ENCODE assay signal across 1 cellular context in genomic region chr12:47885012-47885501, GRCh38.
TF ChIP-seq lines count a peak whose summit lies in the region.

No MANE protein-coding gene starts in this region.

TF ChIP-seq in GM12878, 131 proteins besides CTCF, POLR2A, EP300 and RAD21 (continued from another document and continues in another):
- peak; percentile 61 for TF ChIP-seq JUNB (IDR thresholded peaks at IDR 0.05)
- TF ChIP-seq RCOR1 (conservative IDR thresholded peaks at IDR 0.05; ENCODE audit: low read depth, low read length): 0 out of 2 replicates have a peak, but pooled peaks have one; percentile 19
- TF ChIP-seq, protein P1, sequence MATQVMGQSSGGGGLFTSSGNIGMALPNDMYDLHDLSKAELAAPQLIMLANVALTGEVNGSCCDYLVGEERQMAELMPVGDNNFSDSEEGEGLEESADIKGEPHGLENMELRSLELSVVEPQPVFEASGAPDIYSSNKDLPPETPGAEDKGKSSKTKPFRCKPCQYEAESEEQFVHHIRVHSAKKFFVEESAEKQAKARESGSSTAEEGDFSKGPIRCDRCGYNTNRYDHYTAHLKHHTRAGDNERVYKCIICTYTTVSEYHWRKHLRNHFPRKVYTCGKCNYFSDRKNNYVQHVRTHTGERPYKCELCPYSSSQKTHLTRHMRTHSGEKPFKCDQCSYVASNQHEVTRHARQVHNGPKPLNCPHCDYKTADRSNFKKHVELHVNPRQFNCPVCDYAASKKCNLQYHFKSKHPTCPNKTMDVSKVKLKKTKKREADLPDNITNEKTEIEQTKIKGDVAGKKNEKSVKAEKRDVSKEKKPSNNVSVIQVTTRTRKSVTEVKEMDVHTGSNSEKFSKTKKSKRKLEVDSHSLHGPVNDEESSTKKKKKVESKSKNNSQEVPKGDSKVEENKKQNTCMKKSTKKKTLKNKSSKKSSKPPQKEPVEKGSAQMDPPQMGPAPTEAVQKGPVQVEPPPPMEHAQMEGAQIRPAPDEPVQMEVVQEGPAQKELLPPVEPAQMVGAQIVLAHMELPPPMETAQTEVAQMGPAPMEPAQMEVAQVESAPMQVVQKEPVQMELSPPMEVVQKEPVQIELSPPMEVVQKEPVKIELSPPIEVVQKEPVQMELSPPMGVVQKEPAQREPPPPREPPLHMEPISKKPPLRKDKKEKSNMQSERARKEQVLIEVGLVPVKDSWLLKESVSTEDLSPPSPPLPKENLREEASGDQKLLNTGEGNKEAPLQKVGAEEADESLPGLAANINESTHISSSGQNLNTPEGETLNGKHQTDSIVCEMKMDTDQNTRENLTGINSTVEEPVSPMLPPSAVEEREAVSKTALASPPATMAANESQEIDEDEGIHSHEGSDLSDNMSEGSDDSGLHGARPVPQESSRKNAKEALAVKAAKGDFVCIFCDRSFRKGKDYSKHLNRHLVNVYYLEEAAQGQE (IDR thresholded peaks at IDR 0.05; ENCODE audit: low read depth, low read length): 0 out of 2 replicates have a peak, but pooled peaks have one; percentile 27
- TF ChIP-seq EZH2 (IDR thresholded peaks at IDR 0.05; ENCODE audit: borderline replicate concordance, control insufficient read depth, low read depth, low read length): no peak
- no peak for TF ChIP-seq CEBPZ (IDR thresholded peaks at IDR 0.05; ENCODE audit: low read depth, low read length)
- 0 out of 3 replicates have a peak, but pooled peaks have one; percentile 42 for TF ChIP-seq POU2F2 (IDR thresholded peaks at IDR 0.05; ENCODE audit: borderline replicate concordance, low read depth, low read length)
- TF ChIP-seq SMAD5 (IDR thresholded peaks at IDR 0.05; ENCODE audit: low read depth): no peak
- TF ChIP-seq MTA3 (IDR thresholded peaks at IDR 0.05; ENCODE audit: borderline replicate concordance, low read length): peak; percentile 82; the same call in 1 of the 2 replicates
- no peak for TF ChIP-seq NR2C2 (IDR thresholded peaks at IDR 0.05; ENCODE audit: borderline replicate concordance, control insufficient read depth, insufficient read length, low read depth)
- no peak for TF ChIP-seq ZNF217 (IDR thresholded peaks at IDR 0.05)
- TF ChIP-seq ZNF687 (IDR thresholded peaks at IDR 0.05): 0 out of 2 replicates have a peak, but pooled peaks have one; percentile 36
- no peak for TF ChIP-seq MXI1 (IDR thresholded peaks at IDR 0.05; ENCODE audit: low read depth, low read length)
- no peak for TF ChIP-seq HCFC1 (IDR thresholded peaks at IDR 0.05; ENCODE audit: low read length)
- TF ChIP-seq PAX8 (IDR thresholded peaks at IDR 0.05): no peak
- TF ChIP-seq ETV6 (conservative IDR thresholded peaks at IDR 0.05 in 1 of 2, IDR thresholded peaks at IDR 0.05 in 1 of 2; ENCODE audit: borderline replicate concordance in 1 of 2, low read depth in 1 of 2): peak in 1 of 2 experiments; percentile 2; a peak in 1 of 4 replicates
- no peak for TF ChIP-seq NRF1 (conservative IDR thresholded peaks at IDR 0.05; ENCODE audit: low read depth, low read length)
- peak; percentile 68; the same call in 1 of the 2 replicates for TF ChIP-seq EED (IDR thresholded peaks at IDR 0.05; ENCODE audit: low read depth)
- TF ChIP-seq LARP7 (IDR thresholded peaks at IDR 0.05): no peak
- no peak for TF ChIP-seq WRNIP1 (IDR thresholded peaks at IDR 0.05; ENCODE audit: borderline replicate concordance, low read depth, low read length)
- peak; percentile 57; the same call in 1 of the 2 replicates for TF ChIP-seq ATF7 (IDR thresholded peaks at IDR 0.05; ENCODE audit: low read depth)
- no peak for TF ChIP-seq E2F8 (IDR thresholded peaks at IDR 0.05; ENCODE audit: low read depth, partially characterized antibody)
- peak; percentile 62 for TF ChIP-seq NR2C1 (IDR thresholded peaks at IDR 0.05)
- TF ChIP-seq SIN3A (IDR thresholded peaks at IDR 0.05; ENCODE audit: low read depth, low read length): no peak
- no peak for TF ChIP-seq HDAC6 (IDR thresholded peaks at IDR 0.05; ENCODE audit: unreplicated experiment)
- TF ChIP-seq STAT3 (IDR thresholded peaks at IDR 0.05; ENCODE audit: low read depth, low read length): no peak
- TF ChIP-seq, protein P2, sequence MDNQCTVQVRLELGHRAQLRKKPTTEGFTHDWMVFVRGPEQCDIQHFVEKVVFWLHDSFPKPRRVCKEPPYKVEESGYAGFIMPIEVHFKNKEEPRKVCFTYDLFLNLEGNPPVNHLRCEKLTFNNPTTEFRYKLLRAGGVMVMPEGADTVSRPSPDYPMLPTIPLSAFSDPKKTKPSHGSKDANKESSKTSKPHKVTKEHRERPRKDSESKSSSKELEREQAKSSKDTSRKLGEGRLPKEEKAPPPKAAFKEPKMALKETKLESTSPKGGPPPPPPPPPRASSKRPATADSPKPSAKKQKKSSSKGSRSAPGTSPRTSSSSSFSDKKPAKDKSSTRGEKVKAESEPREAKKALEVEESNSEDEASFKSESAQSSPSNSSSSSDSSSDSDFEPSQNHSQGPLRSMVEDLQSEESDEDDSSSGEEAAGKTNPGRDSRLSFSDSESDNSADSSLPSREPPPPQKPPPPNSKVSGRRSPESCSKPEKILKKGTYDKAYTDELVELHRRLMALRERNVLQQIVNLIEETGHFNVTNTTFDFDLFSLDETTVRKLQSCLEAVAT (IDR thresholded peaks at IDR 0.05): peak; percentile 87
- TF ChIP-seq, protein P3, sequence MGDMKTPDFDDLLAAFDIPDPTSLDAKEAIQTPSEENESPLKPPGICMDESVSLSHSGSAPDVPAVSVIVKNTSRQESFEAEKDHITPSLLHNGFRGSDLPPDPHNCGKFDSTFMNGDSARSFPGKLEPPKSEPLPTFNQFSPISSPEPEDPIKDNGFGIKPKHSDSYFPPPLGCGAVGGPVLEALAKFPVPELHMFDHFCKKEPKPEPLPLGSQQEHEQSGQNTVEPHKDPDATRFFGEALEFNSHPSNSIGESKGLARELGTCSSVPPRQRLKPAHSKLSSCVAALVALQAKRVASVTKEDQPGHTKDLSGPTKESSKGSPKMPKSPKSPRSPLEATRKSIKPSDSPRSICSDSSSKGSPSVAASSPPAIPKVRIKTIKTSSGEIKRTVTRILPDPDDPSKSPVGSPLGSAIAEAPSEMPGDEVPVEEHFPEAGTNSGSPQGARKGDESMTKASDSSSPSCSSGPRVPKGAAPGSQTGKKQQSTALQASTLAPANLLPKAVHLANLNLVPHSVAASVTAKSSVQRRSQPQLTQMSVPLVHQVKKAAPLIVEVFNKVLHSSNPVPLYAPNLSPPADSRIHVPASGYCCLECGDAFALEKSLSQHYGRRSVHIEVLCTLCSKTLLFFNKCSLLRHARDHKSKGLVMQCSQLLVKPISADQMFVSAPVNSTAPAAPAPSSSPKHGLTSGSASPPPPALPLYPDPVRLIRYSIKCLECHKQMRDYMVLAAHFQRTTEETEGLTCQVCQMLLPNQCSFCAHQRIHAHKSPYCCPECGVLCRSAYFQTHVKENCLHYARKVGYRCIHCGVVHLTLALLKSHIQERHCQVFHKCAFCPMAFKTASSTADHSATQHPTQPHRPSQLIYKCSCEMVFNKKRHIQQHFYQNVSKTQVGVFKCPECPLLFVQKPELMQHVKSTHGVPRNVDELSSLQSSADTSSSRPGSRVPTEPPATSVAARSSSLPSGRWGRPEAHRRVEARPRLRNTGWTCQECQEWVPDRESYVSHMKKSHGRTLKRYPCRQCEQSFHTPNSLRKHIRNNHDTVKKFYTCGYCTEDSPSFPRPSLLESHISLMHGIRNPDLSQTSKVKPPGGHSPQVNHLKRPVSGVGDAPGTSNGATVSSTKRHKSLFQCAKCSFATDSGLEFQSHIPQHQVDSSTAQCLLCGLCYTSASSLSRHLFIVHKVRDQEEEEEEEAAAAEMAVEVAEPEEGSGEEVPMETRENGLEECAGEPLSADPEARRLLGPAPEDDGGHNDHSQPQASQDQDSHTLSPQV (IDR thresholded peaks at IDR 0.05): no peak
- no peak for TF ChIP-seq TARDBP (IDR thresholded peaks at IDR 0.05; ENCODE audit: borderline replicate concordance)
- peak; percentile 34; the same call in 1 of the 2 replicates for TF ChIP-seq HDGF (IDR thresholded peaks at IDR 0.05)
- TF ChIP-seq BCL3 (IDR thresholded peaks at IDR 0.05; ENCODE audit: borderline replicate concordance, insufficient read depth, low read depth, low read length, poor library complexity, severe bottlenecking): peak; percentile 85
- TF ChIP-seq MYB (IDR thresholded peaks at IDR 0.05; ENCODE audit: borderline replicate concordance, low read depth, low read length): no peak
- TF ChIP-seq, protein P4, sequence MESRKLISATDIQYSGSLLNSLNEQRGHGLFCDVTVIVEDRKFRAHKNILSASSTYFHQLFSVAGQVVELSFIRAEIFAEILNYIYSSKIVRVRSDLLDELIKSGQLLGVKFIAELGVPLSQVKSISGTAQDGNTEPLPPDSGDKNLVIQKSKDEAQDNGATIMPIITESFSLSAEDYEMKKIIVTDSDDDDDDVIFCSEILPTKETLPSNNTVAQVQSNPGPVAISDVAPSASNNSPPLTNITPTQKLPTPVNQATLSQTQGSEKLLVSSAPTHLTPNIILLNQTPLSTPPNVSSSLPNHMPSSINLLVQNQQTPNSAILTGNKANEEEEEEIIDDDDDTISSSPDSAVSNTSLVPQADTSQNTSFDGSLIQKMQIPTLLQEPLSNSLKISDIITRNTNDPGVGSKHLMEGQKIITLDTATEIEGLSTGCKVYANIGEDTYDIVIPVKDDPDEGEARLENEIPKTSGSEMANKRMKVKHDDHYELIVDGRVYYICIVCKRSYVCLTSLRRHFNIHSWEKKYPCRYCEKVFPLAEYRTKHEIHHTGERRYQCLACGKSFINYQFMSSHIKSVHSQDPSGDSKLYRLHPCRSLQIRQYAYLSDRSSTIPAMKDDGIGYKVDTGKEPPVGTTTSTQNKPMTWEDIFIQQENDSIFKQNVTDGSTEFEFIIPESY (IDR thresholded peaks at IDR 0.05): no peak
- TF ChIP-seq FOS (IDR thresholded peaks at IDR 0.05; ENCODE audit: borderline replicate concordance, extremely low read depth, insufficient read length): no peak
